8 cellular contexts compared by ENCODE assay signal in the genomic region with DNA sequence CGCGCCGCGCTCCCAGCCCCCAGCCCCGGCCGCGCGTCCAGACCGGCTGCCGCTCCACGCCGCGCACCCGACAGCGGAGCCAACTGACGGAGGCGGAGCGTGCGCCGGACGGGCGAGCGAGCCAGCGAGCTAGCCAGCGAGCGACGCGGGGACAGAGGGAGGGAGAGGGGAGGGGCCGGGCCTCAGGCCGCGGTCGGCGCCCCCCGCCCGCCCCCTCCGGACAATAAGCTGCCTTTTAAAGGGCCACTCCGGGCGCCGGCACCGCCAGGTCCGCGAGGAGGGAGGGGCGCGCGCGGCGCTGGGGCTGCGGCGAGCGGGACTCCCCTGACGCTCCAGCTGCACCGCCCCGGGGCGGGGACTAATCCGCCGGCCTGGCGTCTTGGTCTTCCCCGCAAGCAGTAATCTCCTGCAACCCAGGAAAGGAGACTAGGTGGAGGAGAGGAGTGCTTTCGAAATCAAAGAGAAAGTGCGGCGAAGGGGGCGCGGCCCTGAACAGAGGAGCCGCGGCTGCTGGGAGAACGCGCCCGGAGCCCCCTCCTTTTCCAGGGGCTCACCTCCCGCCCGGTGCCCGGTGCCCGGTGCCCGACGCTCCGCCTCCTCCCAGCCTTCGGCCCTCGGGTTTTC. TPM values are rescaled to one million over a fixed set of nuclear protein-coding genes. Genes with fewer than 3 reads are reported as not detected.
A peak's percentile ranks its signal among the peaks of the same experiment; 100 is the strongest.
DNase-seq lines count a peak whose midpoint lies in the region; ATAC-seq and TF ChIP-seq lines count a peak whose summit lies in the region.

TSS of gene BIN1 (minus strand) at position 157 of the 624 bp plus-strand sequence. CDS start 211 bp downstream, outside the sequence.

- peak within 1 kb of the TSS; percentile 83 for H2AFZ ChIP-seq in PC-3 (ENCODE audit: low read length)

- 0% methylated on average over 5 to 31 of the region's 77 CpGs for WGBS in esophagus squamous epithelium, 2 donors

- H3K9me3 ChIP-seq in CD4-positive, alpha-beta memory T cell (ENCODE audit: control insufficient read depth in 1 of 2, low read length in 2 of 2), result no peaks in the 10 kb centered on the region
- peaks cover 3% of the 10 kb centered on the region; the same call in 1 of the 2 replicates for H3K9me3 ChIP-seq in PC-3 (ENCODE audit: low read length)
- H3K9me3 ChIP-seq in esophagus squamous epithelium, result no peaks in the 10 kb centered on the region

- peak in 2 of 4 donors; percentile 70 to 71 for TF ChIP-seq POLR2A in esophagus squamous epithelium (IDR thresholded peaks at IDR 0.05)

- peaks cover 5% of the 10 kb centered on the region for H3K27me3 ChIP-seq in CD4-positive, alpha-beta memory T cell (ENCODE audit: insufficient read depth, low read length)
- no peaks in the 10 kb centered on the region for H3K27me3 ChIP-seq in PC-3 (ENCODE audit: low read length)
- peaks cover 0 to 20% (median 0%) of the 10 kb centered on the region in 4 donors for H3K27me3 ChIP-seq in esophagus squamous epithelium

- CTCF ChIA-PET in CD4-positive, alpha-beta memory T cell (lab: Charles Lee; ENCODE audit: partially characterized antibody), result interaction anchor here (0.7 to 2.8 kb wide), 3 partner anchors 27 to 39 kb away, joined by 3 to 15 read pairs (median 3); no protein-coding TSS in a partner anchor
- CTCF ChIA-PET in PC-3 (lab: Charles Lee), result interaction anchor here (0.5 to 1.2 kb wide), 6 partner anchors 25 to 90 kb away, joined by 3 to 7 read pairs (median 4); no protein-coding TSS in a partner anchor

- POLR2A ChIA-PET in CD4-positive, alpha-beta memory T cell (lab: Charles Lee; ENCODE audit: partially characterized antibody), result interaction anchor here (1.1 to 2.7 kb wide), 3 partner anchors 11 to 26 kb away, joined by 5 to 23 read pairs (median 12); no protein-coding TSS in a partner anchor
- POLR2A ChIA-PET in PC-3 (lab: Charles Lee; ENCODE audit: unreplicated experiment), result interaction anchor here (0.5 to 0.9 kb wide), 7 partner anchors 18 to 751 kb away, joined by 4 to 12 read pairs (median 5); no protein-coding TSS in a partner anchor

- peak within 1 kb of the TSS in 5 of 7 donors; percentile 18 to 86 (median 56) for H3K27ac Mint-ChIP-seq in CD4-positive, alpha-beta memory T cell

- no peaks in the 10 kb centered on the region for H4K20me1 ChIP-seq in PC-3 (ENCODE audit: low read length)

- H3K36me3 Mint-ChIP-seq in CD4-positive, alpha-beta memory T cell, result peaks cover 0 to 2% of the 10 kb centered on the region in 2 donors

- H3K4me3 ChIP-seq in CD4-positive, alpha-beta memory T cell (ENCODE audit: low read length in 2 of 2), result peak within 1 kb of the TSS; percentile 11 to 51
- peak within 1 kb of the TSS; percentile 97 for H3K4me3 ChIP-seq in PC-3 (ENCODE audit: low read length)
- H3K4me3 ChIP-seq in esophagus squamous epithelium, result peak within 1 kb of the TSS; percentile 57 to 91 (median 76)

- peaks cover 46% of the 10 kb centered on the region for H3K79me2 ChIP-seq in PC-3 (ENCODE audit: low read length)

- ATAC-seq in GM19455 (IDR thresholded peaks at IDR 0.05; ENCODE audit: unreplicated experiment) (peak; percentile 87), HG03571 (IDR thresholded peaks at IDR 0.05; ENCODE audit: unreplicated experiment) (peak; percentile 83), PC-3 (peak; percentile 84)

- intact Hi-C loops in CD4-positive, alpha-beta memory T cell (cut with micrococcal nuclease), result loop anchor here (1.0 kb wide), 2 partner anchors 26 to 39 kb away; no protein-coding TSS in a partner anchor
- intact Hi-C loops in PC-3 (cut with micrococcal nuclease), result loop anchor here (2.0 kb wide), 2 partner anchors 42 kb away; no protein-coding TSS in a partner anchor
- intact Hi-C loops in esophagus squamous epithelium (cut with DNase I), result no loop called here

- H3K4me3 Mint-ChIP-seq in CD4-positive, alpha-beta memory T cell, result peak within 1 kb of the TSS; percentile 84 to 91 (median 88)

- H3K9me3 Mint-ChIP-seq in CD4-positive, alpha-beta memory T cell, result no peaks in the 10 kb centered on the region

- H3K27ac ChIP-seq in CD4-positive, alpha-beta memory T cell (ENCODE audit: low read depth, low read length), result peak within 1 kb of the TSS; percentile 15
- peak within 1 kb of the TSS; percentile 23 for H3K27ac ChIP-seq in PC-3 (ENCODE audit: low read length)
- peak within 1 kb of the TSS; percentile 74 to 90 (median 81) for H3K27ac ChIP-seq in esophagus squamous epithelium

- peaks cover 0 to 12% (median 4%) of the 10 kb centered on the region in 4 donors for H3K4me1 Mint-ChIP-seq in CD4-positive, alpha-beta memory T cell

- no peaks in the 10 kb centered on the region for H3K36me3 ChIP-seq in CD4-positive, alpha-beta memory T cell (ENCODE audit: insufficient read depth, low read length)
- H3K36me3 ChIP-seq in PC-3 (ENCODE audit: low read depth, low read length) (no peaks in the 10 kb centered on the region), esophagus squamous epithelium (no peaks in the 10 kb centered on the region)

- no peaks in the 10 kb centered on the region for H3K9me2 ChIP-seq in PC-3 (replicated peaks; ENCODE audit: low read length)

- no peaks in the 10 kb centered on the region for H3F3A ChIP-seq in PC-3 (ENCODE audit: low read length, unreplicated experiment)

- peak within 1 kb of the TSS; percentile 97 for H3K4me2 ChIP-seq in PC-3 (ENCODE audit: low read length)

- no TSS peak for BruUV-seq in PC-3 (replicated peaks; lab: Mats Ljungman, UMichigan)

- peak; percentile 61 to 84 (median 66) for DNase-seq in CD4-positive, alpha-beta memory T cell
- peak; percentile 89 for DNase-seq in PC-3
- DNase-seq in activated T-helper 1 cell treated with Interleukin-2 at 50 U/mL for 16 hours (ENCODE audit: low read depth), result peak; percentile 41
- no peak for DNase-seq in esophagus squamous epithelium (lab: John Stamatoyannopoulos, UW)
- DNase-seq in myocyte (ENCODE audit: low read depth), result peak; percentile 95
- peak; percentile 59 to 63 for DNase-seq in stimulated activated CD8-positive, alpha-beta memory T cell treated with anti-CD3 and anti-CD28 coated beads, Interleukin-7, amount 100 ng/mL, for 4 hours (ENCODE audit: low read depth in 2 of 2)

- peaks cover 6 to 15% of the 10 kb centered on the region in 2 donors for H3K27me3 Mint-ChIP-seq in CD4-positive, alpha-beta memory T cell

- H3K4me1 ChIP-seq in CD4-positive, alpha-beta memory T cell (ENCODE audit: insufficient read depth, low read length), result peaks cover 21% of the 10 kb centered on the region
- peaks cover 18% of the 10 kb centered on the region; the same call in 1 of the 2 replicates for H3K4me1 ChIP-seq in PC-3 (ENCODE audit: insufficient read depth, low read length)
- peaks cover 0 to 56% (median 31%) of the 10 kb centered on the region in 3 donors for H3K4me1 ChIP-seq in esophagus squamous epithelium

- TF ChIP-seq CTCF in PC-3 (conservative IDR thresholded peaks at IDR 0.05; ENCODE audit: low read depth, low read length) (no peak), esophagus squamous epithelium (IDR thresholded peaks at IDR 0.05) (peak in 1 of 6 experiments; percentile 3)

- peak within 1 kb of the TSS; percentile 77 for H3K9ac ChIP-seq in PC-3 (ENCODE audit: low read length)

RNA-seq across cellular contexts. Expression of gene BIN1, which starts in this region (rescaled TPM):
- 100 to 1,000 TPM in 1 of 2 experiments, 10 to 100 TPM in 1; 99.4 to 103 TPM for total RNA-seq in CD4-positive, alpha-beta memory T cell
- polyA plus RNA-seq in CD4-positive, alpha-beta memory T cell, result 100 to 1,000 TPM; 141 to 163 TPM
- total RNA-seq in PC-3 (2014; rRNA removed), result 58.9 and 77.5 TPM in 2 replicates
- 10 to 100 TPM; 10.8 to 23.3 (median 15.5) TPM for total RNA-seq in esophagus squamous epithelium
- total RNA-seq in myocyte, result 3,190 and 3,208 TPM in 2 replicates
- polyA plus RNA-seq in myocyte (2012), result 771 TPM

Comparison
In these comparisons a context has a peak if more than half of its experiments do, and no peak if none do; other contexts are left out.
1. RNA of gene BIN1 (total RNA-seq): 3,190 to 3,208 TPM in myocyte; 99.4 to 103 TPM in CD4-positive, alpha-beta memory T cell, 58.9 to 77.5 TPM in PC-3 and 10.8 to 23.3 TPM in esophagus squamous epithelium; every median in the first group is over 10 times any median in the second.
2. H3K27ac ChIP-seq: peak in every context shown above with its lines; median percentile 81 in esophagus squamous epithelium; 23 in PC-3; 15 in CD4-positive, alpha-beta memory T cell.
3. H3K4me3 ChIP-seq: peak in every context shown above with its lines; median percentile 97 in PC-3; 76 in esophagus squamous epithelium; 31 in CD4-positive, alpha-beta memory T cell.
4. Peak in every context shown above with its lines, with median percentiles within 50 percentile points of each other: ATAC-seq.